Comparison of ENCODE assay signal across 24 cellular contexts in the genomic region with DNA sequence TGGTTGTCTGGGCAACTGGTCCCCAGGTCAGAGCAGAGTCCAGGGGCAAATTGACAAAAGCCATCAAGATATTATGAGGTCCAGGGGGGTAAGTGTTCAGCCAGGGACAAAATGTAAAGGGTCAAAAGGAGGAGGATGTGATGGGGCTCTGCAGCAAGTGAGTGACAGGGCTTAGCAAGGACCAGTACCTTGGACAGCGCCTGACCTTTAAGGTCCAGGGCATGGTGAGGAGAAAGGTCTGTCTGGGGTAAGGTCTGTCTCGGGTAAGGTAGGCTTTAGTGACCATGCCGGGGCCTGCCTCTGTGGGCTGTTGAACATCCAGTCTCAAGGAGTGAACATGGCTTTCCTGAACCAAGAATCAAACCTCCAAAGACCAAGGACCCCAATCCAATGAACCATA. TPM values are rescaled to one million over a fixed set of nuclear protein-coding genes. Genes with fewer than 3 reads are reported as not detected.
DNase-seq lines count a peak whose midpoint lies in the region; ATAC-seq, FAIRE-seq and TF ChIP-seq lines count a peak whose summit lies in the region.
"Had no signal": no experiment of that assay in that cellular context is flagged by ENCODE, and none has a peak within 500 bp of the region (broad histone marks: within the 10 kb centered on the region; RNA-seq: fewer than 3 reads in every experiment).

No MANE protein-coding gene starts in this region.

- POLR2A ChIA-PET in A549 (lab: Yijun Ruan, JAX) = no interaction called here

- H3K27ac ChIP-seq in A549 = no peak overlapping the region
- no peak overlapping the region for H3K27ac ChIP-seq in H9 (ENCODE audit: insufficient read length, low read depth, low read length)
- H3K27ac ChIP-seq in endodermal cell (ENCODE audit: low read depth, low read length) = no peak overlapping the region
- H3K27ac ChIP-seq: brain microvascular endothelial cell, prostate gland, tibial artery had no signal

- no peaks in the 10 kb centered on the region for H3K79me2 ChIP-seq in H9 (ENCODE audit: insufficient read depth, low read length)

- peaks cover 23% of the 10 kb centered on the region for H3K4me1 ChIP-seq in A549
- no peaks in the 10 kb centered on the region; the same call in 1 of the 2 replicates for H3K4me1 ChIP-seq in H9 (ENCODE audit: insufficient read depth, low read length)
- no peaks in the 10 kb centered on the region for H3K4me1 ChIP-seq in endodermal cell (ENCODE audit: control insufficient read depth, insufficient read depth, low read length)
- H3K4me1 ChIP-seq: prostate gland had no signal

- H2BK15ac ChIP-seq in H9 (ENCODE audit: low read depth, low read length) = no peak overlapping the region

- H3K56ac ChIP-seq in H9 (ENCODE audit: insufficient read length, low read depth, low read length) = no peak overlapping the region

- no peak for ATAC-seq in A549
- ATAC-seq: left ventricle myocardium superior, Right ventricle myocardium inferior, T-cell had no signal

- H3K27ac Mint-ChIP-seq in H9 (no peak overlapping the region), endodermal cell (no peak overlapping the region)
- H3K27ac Mint-ChIP-seq in T-helper 2 cell treated with Interferon-gamma antibody and Interleukin-4, amounts not matched to agents 5 μg/mL and 100 μg/mL, for 36 hours = no peak overlapping the region
- H3K27ac Mint-ChIP-seq: activated T-helper 1 cell treated with anti-CD3 and anti-CD28 coated beads, Interleukin-12 subunit alpha, Interleukin-12 subunit beta, Interleukin-2, Interleukin-4 antibody, amounts not matched to agents 30 ng/mL and 10 ng/mL and 1 ng/mL, durations not matched to agents 14 hours and 24 hours and 36 hours; stimulated activated naive CD8-positive, alpha-beta T cell treated with anti-CD3 and anti-CD28 coated beads, Interleukin-15, Interleukin-2, amounts not matched to agents 100 ng/mL and 50 ng/mL, for 24 hours had no signal

- TF ChIP-seq CTCF in A549 (IDR thresholded peaks at IDR 0.05) (no peak), H9 (conservative IDR thresholded peaks at IDR 0.05) (no peak), endodermal cell (conservative IDR thresholded peaks at IDR 0.05) (no peak)

- H3K79me1 ChIP-seq in H9 (ENCODE audit: insufficient read depth, low read depth, low read length, poor library complexity, severe bottlenecking) = no peaks in the 10 kb centered on the region

- no peaks in the 10 kb centered on the region for H4K20me1 ChIP-seq in H9 (ENCODE audit: control insufficient read depth, insufficient read depth, insufficient read length)

- no peak for TF ChIP-seq EP300 in A549 (IDR thresholded peaks at IDR 0.05)

- H3K23me2 ChIP-seq in H9 (ENCODE audit: insufficient read length, low read depth, low read length, poor library complexity, severe bottlenecking) = peaks cover 6% of the 10 kb centered on the region

- H2AFZ ChIP-seq in H9 (ENCODE audit: low read length) = no peak overlapping the region

- peaks cover 25% of the 10 kb centered on the region for H3K27me3 Mint-ChIP-seq in H9 (ENCODE audit: low read depth)
- H3K27me3 Mint-ChIP-seq in endodermal cell (ENCODE audit: insufficient read depth) = peaks cover 42% of the 10 kb centered on the region
- peaks cover 16% of the 10 kb centered on the region for H3K27me3 Mint-ChIP-seq in T-helper 2 cell treated with Interferon-gamma antibody and Interleukin-4, amounts not matched to agents 5 μg/mL and 100 μg/mL, for 36 hours (ENCODE audit: low read depth)

- no peak overlapping the region for H4K5ac ChIP-seq in H9 (ENCODE audit: insufficient read length, low read depth, low read length)

- no peak overlapping the region for H2BK20ac ChIP-seq in H9 (ENCODE audit: low read depth, low read length, poor library complexity, severe bottlenecking)

- TF ChIP-seq RAD21 in A549 (conservative IDR thresholded peaks at IDR 0.05 in 1 of 2, IDR thresholded peaks at IDR 0.05 in 1 of 2) = no peak

- H3K4me3 Mint-ChIP-seq in H9 (no peak overlapping the region), endodermal cell (no peak overlapping the region)
- no peak overlapping the region for H3K4me3 Mint-ChIP-seq in T-helper 2 cell treated with Interferon-gamma antibody and Interleukin-4, amounts not matched to agents 5 μg/mL and 100 μg/mL, for 36 hours
- H3K4me3 Mint-ChIP-seq: activated T-helper 1 cell treated with anti-CD3 and anti-CD28 coated beads, Interleukin-12 subunit alpha, Interleukin-12 subunit beta, Interleukin-2, Interleukin-4 antibody, amounts not matched to agents 30 ng/mL and 10 ng/mL and 1 ng/mL, durations not matched to agents 14 hours and 24 hours and 36 hours; stimulated activated naive CD8-positive, alpha-beta T cell treated with anti-CD3 and anti-CD28 coated beads, Interleukin-15, Interleukin-2, amounts not matched to agents 100 ng/mL and 50 ng/mL, for 24 hours; T-cell had no signal

- TF ChIP-seq POLR2A in A549 (IDR thresholded peaks at IDR 0.05; ENCODE audit: low read length) = no peak

- no peak overlapping the region for H2AK5ac ChIP-seq in H9 (ENCODE audit: insufficient read length, low read length)

- no peak overlapping the region for H4K8ac ChIP-seq in H9 (replicated peaks; ENCODE audit: insufficient read length, low read depth, low read length)

- H3K4me2 ChIP-seq in A549 (no peak overlapping the region), H9 (ENCODE audit: insufficient read depth, insufficient read length, low read length) (no peak overlapping the region)

- H3K4ac ChIP-seq in H9 (ENCODE audit: low read depth, low read length) = no peak overlapping the region

- H3K36me3 Mint-ChIP-seq in H9 (ENCODE audit: insufficient read depth in 1 of 3, low read depth in 3 of 3) = no peaks in the 10 kb centered on the region
- H3K36me3 Mint-ChIP-seq in endodermal cell (ENCODE audit: low read depth) = no peaks in the 10 kb centered on the region
- H3K36me3 Mint-ChIP-seq in T-helper 2 cell treated with Interferon-gamma antibody and Interleukin-4, amounts not matched to agents 5 μg/mL and 100 μg/mL, for 36 hours (ENCODE audit: low read depth) = no peaks in the 10 kb centered on the region
- H3K36me3 Mint-ChIP-seq: CD14-positive monocyte, T-cell had no signal

- no peak overlapping the region for H2BK5ac ChIP-seq in H9 (ENCODE audit: insufficient read length, low read length)

- H3K9me3 ChIP-seq in A549 (no peaks in the 10 kb centered on the region), H9 (ENCODE audit: control insufficient read depth, low read depth, low read length) (no peaks in the 10 kb centered on the region), endodermal cell (ENCODE audit: control insufficient read depth, low read length) (no peaks in the 10 kb centered on the region), MG63 (no peaks in the 10 kb centered on the region)
- H3K9me3 ChIP-seq: prostate gland, tibial artery had no signal

- H3K9me3 Mint-ChIP-seq in H9 = no peaks in the 10 kb centered on the region
- H3K9me3 Mint-ChIP-seq in endodermal cell = no peaks in the 10 kb centered on the region
- no peaks in the 10 kb centered on the region for H3K9me3 Mint-ChIP-seq in T-helper 2 cell treated with Interferon-gamma antibody and Interleukin-4, amounts not matched to agents 5 μg/mL and 100 μg/mL, for 36 hours
- H3K9me3 Mint-ChIP-seq: activated T-helper 1 cell treated with anti-CD3 and anti-CD28 coated beads, Interleukin-12 subunit alpha, Interleukin-12 subunit beta, Interleukin-2, Interleukin-4 antibody, amounts not matched to agents 30 ng/mL and 10 ng/mL and 1 ng/mL, durations not matched to agents 14 hours and 24 hours and 36 hours; stimulated activated naive CD8-positive, alpha-beta T cell treated with anti-CD3 and anti-CD28 coated beads, Interleukin-15, Interleukin-2, amounts not matched to agents 100 ng/mL and 50 ng/mL, for 24 hours; T-cell had no signal

- H3K9ac ChIP-seq in H9 (ENCODE audit: extremely low read depth, insufficient read length, low read length) (no peak overlapping the region), endodermal cell (ENCODE audit: extremely low read depth, low read length, poor library complexity, severe bottlenecking) (no peak overlapping the region)

- H3K18ac ChIP-seq in H9 (ENCODE audit: insufficient read length, low read depth, low read length) = no peak overlapping the region

- CTCF ChIA-PET in A549 (lab: Yijun Ruan, JAX) = no interaction called here

- no peak overlapping the region for H2BK120ac ChIP-seq in H9 (ENCODE audit: low read depth, low read length, poor library complexity, severe bottlenecking)

- no peak overlapping the region for H3K23ac ChIP-seq in H9 (ENCODE audit: insufficient read length, low read depth, low read length)

- H3T11ph ChIP-seq in H9 (ENCODE audit: low read length) = no peak overlapping the region

- no peak overlapping the region for H3K14ac ChIP-seq in H9 (ENCODE audit: insufficient read depth, low read length)

- H4K91ac ChIP-seq in H9 (ENCODE audit: insufficient read length, low read depth, low read length) = no peak overlapping the region

- H3K4me3 ChIP-seq in A549 = no peak overlapping the region
- no peak overlapping the region for H3K4me3 ChIP-seq in endodermal cell (ENCODE audit: low read length)
- no peak overlapping the region for H3K4me3 ChIP-seq in MG63
- H3K4me3 ChIP-seq: prostate gland, tibial artery had no signal

- H3K36me3 ChIP-seq in endodermal cell (ENCODE audit: control insufficient read depth, insufficient read depth, low read length) = no peaks in the 10 kb centered on the region
- no peaks in the 10 kb centered on the region for H3K36me3 ChIP-seq in MG63
- H3K36me3 ChIP-seq: brain microvascular endothelial cell, prostate gland, tibial artery had no signal

- no peak for DNase-seq in A549 (ENCODE audit: low read depth in 1 of 2, low spot score in 1 of 2)
- peak; percentile 57 for DNase-seq in H9
- DNase-seq in RPMI8226 = peak; percentile 52
- peak; percentile 83 for DNase-seq in endodermal cell
- no peak for DNase-seq in T-helper 2 cell treated with Interferon-gamma antibody and Interleukin-4, amounts not matched to agents 5 μg/mL and 100 μg/mL, for 36 hours (ENCODE audit: low spot score)
- no peak for DNase-seq in MG63
- no peak for DNase-seq in NK-92 (lab: John Stamatoyannopoulos, UW; ENCODE audit: unreplicated experiment)
- DNase-seq in ecto neural progenitor cell (ENCODE audit: low spot score) = no peak
- DNase-seq: brain microvascular endothelial cell, GDM1, glutamatergic neuron, left ventricle myocardium superior, NCI-H1105, NCI-H2029 treated with DMSO at 0.1 percent for 48 hours, NCI-H446, T-cell, tibial artery had no signal

- H3K27me3 ChIP-seq in H9 (ENCODE audit: insufficient read depth, low read length) (no peaks in the 10 kb centered on the region), endodermal cell (ENCODE audit: control insufficient read depth, insufficient read depth, low read length, poor library complexity, severe bottlenecking) (peaks cover 34% of the 10 kb centered on the region), MG63 (peaks cover 4% of the 10 kb centered on the region)
- H3K27me3 ChIP-seq: brain microvascular endothelial cell had no signal

- no peak overlapping the region for H2BK12ac ChIP-seq in H9 (ENCODE audit: insufficient read length, low read depth, low read length)

- H3K4me1 Mint-ChIP-seq in H9 = peaks cover 18 to 27% of the 10 kb centered on the region in 2 experiments
- peaks cover 4% of the 10 kb centered on the region for H3K4me1 Mint-ChIP-seq in endodermal cell
- peaks cover 2% of the 10 kb centered on the region for H3K4me1 Mint-ChIP-seq in T-helper 2 cell treated with Interferon-gamma antibody and Interleukin-4, amounts not matched to agents 5 μg/mL and 100 μg/mL, for 36 hours (ENCODE audit: low read depth)

- WGBS in A549 (ENCODE audit: missing lambda C conversion rate) = 46% methylated on average over 3 of the region's 3 CpGs
- no CpG with 5 or more reads among the region's 3 CpGs for WGBS in H9 (ENCODE audit: extremely low coverage, insufficient read length, low lambda C conversion rate)
- 41 to 100% methylated on average over 1 to 3 of the region's 3 CpGs for WGBS in endodermal cell (ENCODE audit: insufficient coverage in 1 of 2, insufficient read length in 1 of 2), 2 experiments

- FAIRE-seq in A549 (lab: Jason Lieb, UNC) = no peak
- FAIRE-seq: colon, endometrium had no signal

RNA-seq across cellular contexts. Expression of a gene that starts 6.3 kb away (rescaled TPM):
- polyA plus RNA-seq in A549 (2011; rRNA removed) (9.5 and 9.9 TPM in 2 replicates), A549 (2017; fragmentation: RNase III; extraction: RNeasy Plus Mini Kit Qiagen cat#74134 plus additional on column Dnase treatment) (10.7 to 15.4 TPM (median 14.0 TPM) in 3 replicates)
- 11.7 and 14.4 TPM in 2 replicates for polyA plus RNA-seq in A549 (2012; cell fraction: cytosol; rRNA removed)
- polyA plus RNA-seq in A549 (2012; cell fraction: nucleus; rRNA removed) = 13.4 and 14.1 TPM in 2 replicates
- polyA minus RNA-seq in A549 (2011; rRNA and poly(A)+ RNA removed) = 10.7 and 14.3 TPM in 2 replicates
- total RNA-seq in H9 (2021) (40.5 and 41.5 TPM in 2 replicates), endodermal cell (10 to 100 TPM; 45.9 to 53.2 TPM)
- 66.1 TPM for polyA plus RNA-seq in endodermal cell (2013, experiment 1 of 2)
- polyA plus RNA-seq in endodermal cell (2013, experiment 2 of 2) = 59.3 TPM
- total RNA-seq in MG63 (2014; rRNA removed; shearing (Covaris generic); ENCODE audit: low replicate concordance) = 37.2 and 44.9 TPM in 2 replicates

RNA-seq across cellular contexts. Expression of a gene that starts 12.8 kb away (rescaled TPM):
- polyA plus RNA-seq in A549 (2011; rRNA removed) (13.1 and 13.5 TPM in 2 replicates), A549 (2017; fragmentation: RNase III; extraction: RNeasy Plus Mini Kit Qiagen cat#74134 plus additional on column Dnase treatment) (8.4 to 13.4 TPM (median 12.6 TPM) in 3 replicates)
- polyA plus RNA-seq in A549 (2012; cell fraction: cytosol; rRNA removed) = 25.7 and 30.5 TPM in 2 replicates
- 51.4 and 70.4 TPM in 2 replicates for polyA plus RNA-seq in A549 (2012; cell fraction: nucleus; rRNA removed)
- 14.0 and 21.5 TPM in 2 replicates for polyA minus RNA-seq in A549 (2011; rRNA and poly(A)+ RNA removed)
- total RNA-seq in H9 (2021) (15.7 and 18.7 TPM in 2 replicates), endodermal cell (10 to 100 TPM; 18.0 to 21.4 TPM)
- 10.9 TPM for polyA plus RNA-seq in endodermal cell (2013, experiment 1 of 2)
- 13.2 TPM for polyA plus RNA-seq in endodermal cell (2013, experiment 2 of 2)
- 6.4 and 10.3 TPM in 2 replicates for total RNA-seq in MG63 (2014; rRNA removed; shearing (Covaris generic); ENCODE audit: low replicate concordance)

RNA-seq across cellular contexts. Expression of a gene that starts 20.8 kb away (rescaled TPM):
- polyA plus RNA-seq in A549 (2011; rRNA removed) = 1.3 and 1.5 TPM in 2 replicates
- polyA plus RNA-seq in A549 (2012; cell fraction: cytosol; rRNA removed) = 2.1 and 3.5 TPM in 2 replicates
- polyA plus RNA-seq in A549 (2012; cell fraction: nucleus; rRNA removed) = 3.7 and 5.0 TPM in 2 replicates
- 1.8 to 2.9 TPM (median 1.9 TPM) in 3 replicates for polyA plus RNA-seq in A549 (2017; fragmentation: RNase III; extraction: RNeasy Plus Mini Kit Qiagen cat#74134 plus additional on column Dnase treatment)
- 0.62 and 1.5 TPM in 2 replicates for polyA minus RNA-seq in A549 (2011; rRNA and poly(A)+ RNA removed)
- total RNA-seq in H9 (2021) = 2.4 and 2.8 TPM in 2 replicates
- total RNA-seq in endodermal cell = 1 to 10 TPM; 2.6 to 3.0 TPM
- 2.3 TPM for polyA plus RNA-seq in endodermal cell (2013, experiment 1 of 2)
- 1.6 TPM for polyA plus RNA-seq in endodermal cell (2013, experiment 2 of 2)
- not detected in 2 replicates for total RNA-seq in MG63 (2014; rRNA removed; shearing (Covaris generic); ENCODE audit: low replicate concordance)

RNA-seq across cellular contexts. Expression of a gene that starts 25.9 kb away (rescaled TPM):
- polyA plus RNA-seq in A549 (2011; rRNA removed) (13.8 and 17.0 TPM in 2 replicates), A549 (2017; fragmentation: RNase III; extraction: RNeasy Plus Mini Kit Qiagen cat#74134 plus additional on column Dnase treatment) (40.8 to 66.1 TPM (median 58.1 TPM) in 3 replicates)
- 34.6 and 42.8 TPM in 2 replicates for polyA plus RNA-seq in A549 (2012; cell fraction: cytosol; rRNA removed)
- polyA plus RNA-seq in A549 (2012; cell fraction: nucleus; rRNA removed) = 113 and 195 TPM in 2 replicates
- polyA minus RNA-seq in A549 (2011; rRNA and poly(A)+ RNA removed) = 16.0 and 36.0 TPM in 2 replicates
- total RNA-seq in H9 (2021) (130 and 135 TPM in 2 replicates), endodermal cell (100 to 1,000 TPM in 1 of 2 donors, 10 to 100 TPM in 1; 86.1 to 124 TPM)
- polyA plus RNA-seq in endodermal cell (2013, experiment 1 of 2) = 62.2 TPM
- polyA plus RNA-seq in endodermal cell (2013, experiment 2 of 2) = 61.6 TPM
- total RNA-seq in MG63 (2014; rRNA removed; shearing (Covaris generic); ENCODE audit: low replicate concordance) = 175 and 184 TPM in 2 replicates

Comparison
In these comparisons a context has a peak if more than half of its experiments do, and no peak if none do; other contexts are left out.
1. DNase-seq: peak in H9 (single experiment), RPMI8226 (single experiment) and endodermal cell (single experiment); none in A549 (0 of 2), T-helper 2 cell treated with Interferon-gamma antibody and Interleukin-4, amounts not matched to agents 5 μg/mL and 100 μg/mL, for 36 hours (single experiment), MG63 (single experiment), NK-92 (single experiment) and ecto neural progenitor cell (single experiment).